ENCODE assay signal across 12 cellular contexts in genomic region chr13:23469901-23470525, GRCh38. TPM values are rescaled to one million over a fixed set of nuclear protein-coding genes. Genes with fewer than 3 reads are reported as not detected.
DNase-seq lines count a peak whose midpoint lies in the region; ATAC-seq and TF ChIP-seq lines count a peak whose summit lies in the region.
"Had no signal": no experiment of that assay in that cellular context is flagged by ENCODE, and none has a peak within 500 bp of the region (broad histone marks: within the 10 kb centered on the region; RNA-seq: fewer than 3 reads in every experiment).

No MANE protein-coding gene starts in this region.

- peaks cover 9% of the 10 kb centered on the region for H3K4me1 ChIP-seq in fibroblast of lung (ENCODE audit: control insufficient read depth, extremely low read depth, insufficient read depth, low read length)
- H3K4me1 ChIP-seq in osteoblast (ENCODE audit: insufficient read depth, low read length), result peaks cover 12% of the 10 kb centered on the region

- intact Hi-C loops in left cardiac atrium (cut with DNase I), result loop anchor here (5.0 to 10.0 kb wide), 3 partner anchors 402 to 745 kb away; partner anchors contain the start of gene MIPEP (in 1 of the 2)

- H3K36me3 ChIP-seq in fibroblast of lung (ENCODE audit: control insufficient read depth, insufficient read depth, low read length) (no peaks in the 10 kb centered on the region), osteoblast (ENCODE audit: insufficient read depth, low read length) (no peaks in the 10 kb centered on the region)
- H3K36me3 ChIP-seq: ovary had no signal

- DNase-seq in GM03348 (ENCODE audit: low spot score), result peak; percentile 72
- peak; percentile 46 for DNase-seq in NCI-H526 treated with DMSO at 0.1 percent for 48 hours (lab: John Stamatoyannopoulos, UW)
- peak in 1 of 2 donors; percentile 73 for DNase-seq in fibroblast of lung (ENCODE audit: low read depth in 2 of 2)
- no peak for DNase-seq in osteoblast (ENCODE audit: insufficient read length, low spot score, missing footprints)
- DNase-seq in dermis blood vessel endothelial cell, result no peak
- DNase-seq in left cardiac atrium, result no peak
- DNase-seq in activated CD4-positive, alpha-beta T cell treated with anti-CD3 and anti-CD28 coated beads, Interleukin-2, amount 50 U/mL, for 1 hour, result no peak
- DNase-seq: CD4-positive, alpha-beta memory T cell; NCI-H1436 treated with DMSO at 0.1 percent for 48 hours; ovary; stimulated activated CD4-positive, alpha-beta T cell treated with anti-CD3 and anti-CD28 coated beads, Interleukin-4, amount 100 ng/mL, for 4 hours had no signal

- H3K9ac ChIP-seq in fibroblast of lung (ENCODE audit: insufficient read depth, low read length), result no peak overlapping the region

- H3K9me3 ChIP-seq in fibroblast of lung (ENCODE audit: control insufficient read depth, insufficient read depth, low read depth, low read length), result no peaks in the 10 kb centered on the region
- H3K9me3 ChIP-seq in osteoblast (ENCODE audit: low read depth, low read length), result no peaks in the 10 kb centered on the region
- H3K9me3 ChIP-seq: ovary had no signal

- H3K27me3 ChIP-seq in fibroblast of lung (ENCODE audit: control insufficient read depth, insufficient read depth, low read length) (no peaks in the 10 kb centered on the region), osteoblast (ENCODE audit: insufficient read depth, low read length) (no peaks in the 10 kb centered on the region)
- H3K27me3 ChIP-seq: ovary had no signal

- H4K20me1 ChIP-seq in fibroblast of lung (ENCODE audit: control insufficient read depth, extremely low read depth, insufficient read depth, low read length), result no peaks in the 10 kb centered on the region
- no peaks in the 10 kb centered on the region for H4K20me1 ChIP-seq in osteoblast (ENCODE audit: insufficient read depth, low read length)

- H3K27ac ChIP-seq in fibroblast of lung (ENCODE audit: insufficient read depth, low read length) (peak overlapping the region; percentile 66), osteoblast (ENCODE audit: low read depth, low read length) (peak overlapping the region; percentile 42)
- H3K27ac ChIP-seq: ovary had no signal

- ATAC-seq in left cardiac atrium (no peak), HG02588 (IDR thresholded peaks at IDR 0.05; ENCODE audit: unreplicated experiment) (no peak)

- H3K4me2 ChIP-seq in fibroblast of lung (ENCODE audit: extremely low read depth, insufficient read depth, low read length) (peak overlapping the region; percentile 77), osteoblast (ENCODE audit: insufficient read depth, low read length) (no peak overlapping the region)

- H3K4me3 ChIP-seq in fibroblast of lung (replicated peaks in 1 of 4; ENCODE audit: control extremely low read depth in 1 of 4, insufficient read depth in 1 of 4, low read depth in 3 of 4, low read length in 4 of 4) (peak overlapping the region in 2 of 4 experiments; percentile 4 to 21), osteoblast (ENCODE audit: insufficient read depth, low read length) (no peak overlapping the region)
- H3K4me3 ChIP-seq: ovary had no signal

- TF ChIP-seq CTCF in fibroblast of lung (conservative IDR thresholded peaks at IDR 0.05 in 1 of 2, IDR thresholded peaks at IDR 0.05 in 1 of 2; ENCODE audit: low read depth in 1 of 2, low read length in 2 of 2) (no peak), osteoblast (IDR thresholded peaks at IDR 0.05; ENCODE audit: extremely low read depth, low read depth, low read length) (no peak)

- no peaks in the 10 kb centered on the region for H3K79me2 ChIP-seq in fibroblast of lung (ENCODE audit: control insufficient read depth, insufficient read depth, low read length)
- H3K79me2 ChIP-seq in osteoblast (ENCODE audit: insufficient read depth, low read length), result no peaks in the 10 kb centered on the region

- H2AFZ ChIP-seq in fibroblast of lung (ENCODE audit: low read length) (no peak overlapping the region), osteoblast (ENCODE audit: low read length) (no peak overlapping the region)

RNA-seq across cellular contexts. Expression of gene SACS, which starts 36.5 kb away (rescaled TPM):
- total RNA-seq in fibroblast of lung (61.9 and 94.5 TPM in 2 replicates), osteoblast (42.4 and 59.0 TPM in 2 replicates), dermis blood vessel endothelial cell (62.3 and 79.0 TPM in 2 replicates), left cardiac atrium (10 to 100 TPM; 12.1 to 23.3 TPM)
- polyA plus RNA-seq in fibroblast of lung, result 41.9 and 43.1 TPM in 2 replicates
- polyA plus RNA-seq in fibroblast of lung (2012), result 28.6 and 35.0 TPM in 2 replicates
- 208 and 246 TPM in 2 replicates for polyA minus RNA-seq in fibroblast of lung (ENCODE audit: low replicate concordance)

Comparison
In these comparisons a context has a peak if more than half of its experiments do, and no peak if none do; other contexts are left out.
1. DNase-seq: peak in GM03348 (single experiment) and NCI-H526 treated with DMSO at 0.1 percent for 48 hours (single experiment); none in osteoblast (single experiment), dermis blood vessel endothelial cell (single experiment), left cardiac atrium (single experiment) and activated CD4-positive, alpha-beta T cell treated with anti-CD3 and anti-CD28 coated beads, Interleukin-2, amount 50 U/mL, for 1 hour (single experiment).